Comparison of ENCODE assay signal across 8 cellular contexts in the genomic region with DNA sequence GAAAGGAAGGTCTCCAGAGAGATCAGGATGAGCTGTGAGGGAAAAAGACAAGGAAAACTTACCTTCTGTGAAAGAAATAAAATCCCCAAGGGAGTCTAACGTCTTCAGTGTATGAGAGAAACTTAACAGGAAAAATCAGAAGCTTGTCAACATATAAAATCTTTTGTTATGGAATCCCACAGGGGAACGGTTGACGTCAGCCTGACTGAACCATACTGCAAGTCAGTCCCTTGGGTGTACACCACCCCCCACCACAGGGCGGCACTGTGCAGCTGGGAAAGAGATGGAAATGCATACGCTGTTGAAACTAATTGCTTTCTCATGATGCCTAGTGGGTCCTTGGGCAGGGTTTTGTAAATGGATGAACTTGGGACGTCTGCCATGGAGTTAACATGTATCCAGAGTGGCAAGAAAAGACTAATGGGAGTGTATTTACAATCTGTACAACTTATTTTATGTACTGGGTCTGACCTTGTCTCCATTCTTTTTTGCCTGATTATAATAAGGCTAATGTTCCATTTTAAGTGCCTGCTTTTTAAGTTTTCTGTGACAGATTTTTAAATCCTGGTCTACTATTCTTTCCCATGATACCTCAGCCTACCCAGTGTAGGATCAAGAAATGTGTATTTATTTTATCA. TPM values are rescaled to one million over a fixed set of nuclear protein-coding genes. Genes with fewer than 3 reads are reported as not detected.
A peak's percentile ranks its signal among the peaks of the same experiment; 100 is the strongest.
DNase-seq lines count a peak whose midpoint lies in the region; ATAC-seq and TF ChIP-seq lines count a peak whose summit lies in the region.

No MANE protein-coding gene starts in this region.

- no TSS peak for BruUV-seq in Panc1 (replicated peaks; lab: Mats Ljungman, UMichigan)

- TF ChIP-seq CTCF in Panc1 (IDR thresholded peaks at IDR 0.05): peak; percentile 89
- peak; percentile 96 for TF ChIP-seq CTCF in brain microvascular endothelial cell (IDR thresholded peaks at IDR 0.05; ENCODE audit: low read depth, low read length, missing control alignments)
- TF ChIP-seq CTCF in right lobe of liver (IDR thresholded peaks at IDR 0.05): peak in 3 of 4 donors; percentile 43 to 51 (median 47)
- peak in 4 of 5 experiments; percentile 31 to 62 (median 42) for TF ChIP-seq CTCF in tibial nerve (IDR thresholded peaks at IDR 0.05)

- intact Hi-C loops in Panc1 (cut with micrococcal nuclease; ENCODE audit: unreplicated experiment) (no loop called here), right lobe of liver (cut with DNase I) (loop anchor here in 1 of 2 donors (10.0 kb wide), 1 partner anchor 144 kb away; no protein-coding TSS in a partner anchor)

- DNase-seq in Ammon's horn (ENCODE audit: low spot score) (peak; percentile 83), HT-29 (ENCODE audit: low spot score) (peak; percentile 51), Panc1 (ENCODE audit: low read depth, low spot score) (no peak), brain microvascular endothelial cell (peak; percentile 95), right lobe of liver (peak in 1 of 3 donors; percentile 40), tibial nerve (ENCODE audit: low spot score in 2 of 2) (no peak), NCI-H187 treated with DMSO at 0.1 percent for 48 hours (lab: John Stamatoyannopoulos, UW) (no peak)

- H3K9me3 ChIP-seq in Panc1 (ENCODE audit: control insufficient read depth, insufficient read depth, low read depth, low read length) (no peaks in the 10 kb centered on the region), right lobe of liver (no peaks in the 10 kb centered on the region), tibial nerve (no peaks in the 10 kb centered on the region)

- in situ Hi-C loops in Panc1 (cut with HindIII; ENCODE audit: low pct_unique_long_range_greater_than_20kb, low sequenced_read_pairs): no loop called here
- in situ Hi-C loops in brain microvascular endothelial cell (cut with HindIII; ENCODE audit: low pct_ligation_motif_present, low sequenced_read_pairs): no loop called here

- no peak overlapping the region for H3K4me3 ChIP-seq in Panc1 (ENCODE audit: low read depth in 2 of 2, low read length in 2 of 2)
- no peak overlapping the region for H3K4me3 ChIP-seq in brain microvascular endothelial cell (ENCODE audit: low read depth, low read length)
- H3K4me3 ChIP-seq in right lobe of liver: no peak overlapping the region
- no peak overlapping the region for H3K4me3 ChIP-seq in tibial nerve

- TF ChIP-seq POLR2A in right lobe of liver (IDR thresholded peaks at IDR 0.05): no peak
- no peak for TF ChIP-seq POLR2A in tibial nerve (IDR thresholded peaks at IDR 0.05)

- H3K4me1 ChIP-seq in Panc1 (ENCODE audit: control insufficient read depth, insufficient read depth, low read length): no peaks in the 10 kb centered on the region
- no peaks in the 10 kb centered on the region for H3K4me1 ChIP-seq in right lobe of liver
- no peaks in the 10 kb centered on the region for H3K4me1 ChIP-seq in tibial nerve

- WGBS in right lobe of liver (ENCODE audit: insufficient coverage, low coverage, low lambda C conversion rate, missing lambda C conversion rate): 66% methylated on average over 5 of the region's 6 CpGs
- 35 to 46% methylated on average over 6 of the region's 6 CpGs for WGBS in tibial nerve, 2 donors

- ATAC-seq in GM18868 (IDR thresholded peaks at IDR 0.05; ENCODE audit: unreplicated experiment) (peak; percentile 98), Panc1 (peak; percentile 86), right lobe of liver (peak in 3 of 4 donors; percentile 55 to 59 (median 58))

- CTCF ChIA-PET in Panc1 (lab: Charles Lee): no interaction called here

- H3K36me3 ChIP-seq in Panc1 (ENCODE audit: control insufficient read depth, insufficient read depth, low read length) (peaks cover 33% of the 10 kb centered on the region), brain microvascular endothelial cell (replicated peaks) (peaks cover 39% of the 10 kb centered on the region), right lobe of liver (peaks cover 0 to 46% (median 24%) of the 10 kb centered on the region in 4 donors), tibial nerve (peaks cover 0 to 87% (median 11%) of the 10 kb centered on the region in 3 donors)

- H3K27ac ChIP-seq in Panc1 (ENCODE audit: low read length) (no peak overlapping the region), brain microvascular endothelial cell (peak overlapping the region; percentile 59), right lobe of liver (no peak overlapping the region), tibial nerve (no peak overlapping the region)

- TF ChIP-seq EP300 in tibial nerve (IDR thresholded peaks at IDR 0.05): no peak

- POLR2A ChIA-PET in Panc1 (lab: Charles Lee): no interaction called here

- no peaks in the 10 kb centered on the region for H3K27me3 ChIP-seq in Panc1 (ENCODE audit: control insufficient read depth, insufficient read depth, low read length)
- no peaks in the 10 kb centered on the region for H3K27me3 ChIP-seq in brain microvascular endothelial cell (replicated peaks)
- no peaks in the 10 kb centered on the region for H3K27me3 ChIP-seq in right lobe of liver
- no peaks in the 10 kb centered on the region for H3K27me3 ChIP-seq in tibial nerve

RNA-seq across cellular contexts. Expression of a gene that starts 22.7 kb away (rescaled TPM):
- total RNA-seq in HT-29 (2014; rRNA removed; shearing (Covaris generic)): 6.7 and 7.2 TPM in 2 replicates
- 9.5 TPM for total RNA-seq in Panc1 (2021; ENCODE audit: unreplicated experiment)
- polyA plus RNA-seq in Panc1 (2012; ENCODE audit: insufficient read length): 4.0 TPM
- 1 to 10 TPM; 4.6 to 10.0 (median 6.4) TPM for total RNA-seq in right lobe of liver
- 1 to 10 TPM; 5.7 to 7.5 (median 6.8) TPM for total RNA-seq in tibial nerve

RNA-seq across cellular contexts. Expression of a gene that starts 44.5 kb away (rescaled TPM):
- total RNA-seq in HT-29 (2014; rRNA removed; shearing (Covaris generic)): 30.2 and 32.7 TPM in 2 replicates
- total RNA-seq in Panc1 (2021; ENCODE audit: unreplicated experiment) (0.64 TPM), right lobe of liver (10 to 100 TPM; 24.9 to 33.9 (median 28.9) TPM), tibial nerve (1 to 10 TPM in 3 of 4 donors, under 1 TPM in 1; 0.42 to 1.8 (median 1.4) TPM)
- polyA plus RNA-seq in Panc1 (2012; ENCODE audit: insufficient read length): 0.28 TPM

Comparison
In these comparisons a context has a peak if more than half of its experiments do, and no peak if none do; other contexts are left out.
1. DNase-seq: peak in Ammon's horn (single experiment), HT-29 (single experiment) and brain microvascular endothelial cell (single experiment); none in Panc1 (single experiment), tibial nerve (0 of 2) and NCI-H187 treated with DMSO at 0.1 percent for 48 hours (single experiment).
2. CTCF ChIP-seq: peak in every context shown above with its lines; median percentile 96 in brain microvascular endothelial cell; 89 in Panc1; 47 in right lobe of liver; 42 in tibial nerve.
3. RNA of a gene that starts 44.5 kb away (total RNA-seq): 30.2 to 32.7 TPM in HT-29 and 24.9 to 33.9 TPM in right lobe of liver; 0.42 to 1.8 TPM in tibial nerve and 0.64 TPM in Panc1 (single experiment); every median in the first group is over 4 times any median in the second.
4. Peak in every context shown above with its lines, with median percentiles within 50 percentile points of each other: ATAC-seq.